Comparison of ENCODE assay signal across 25 cellular contexts in the genomic region with DNA sequence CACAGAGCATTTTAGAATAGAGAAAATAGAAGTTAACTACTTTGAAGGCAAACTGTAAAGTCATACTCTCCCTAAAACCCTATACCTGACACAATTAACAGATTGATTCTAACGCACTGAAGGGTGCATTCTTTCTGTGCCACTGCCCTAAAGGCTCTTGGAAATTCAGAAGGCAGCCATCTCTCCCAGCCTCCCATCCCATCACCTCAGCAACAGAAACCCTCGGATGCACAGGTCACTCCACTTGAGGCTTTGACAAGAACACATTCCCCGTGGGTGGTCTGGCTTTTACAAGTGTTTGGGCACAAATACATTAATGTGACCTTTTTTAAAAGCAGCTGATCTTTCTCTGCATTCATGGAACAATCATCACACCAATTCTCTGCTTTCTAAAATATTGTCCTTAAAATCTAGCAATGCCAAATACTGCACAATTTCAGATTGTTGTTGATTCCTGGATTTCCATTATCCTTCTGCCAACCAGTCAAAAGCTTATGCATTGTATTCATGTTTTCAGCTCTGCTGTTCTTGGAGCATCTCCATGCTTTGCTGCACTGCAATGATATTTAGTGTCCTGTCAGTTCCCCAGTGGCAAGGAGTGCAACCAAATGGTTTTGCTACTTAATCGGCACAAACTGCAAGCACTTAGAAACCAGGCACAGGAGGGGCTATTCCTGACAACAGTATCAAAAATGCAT.
DNase-seq lines count a peak whose midpoint lies in the region; ATAC-seq and TF ChIP-seq lines count a peak whose summit lies in the region.
"Had no signal": no experiment of that assay in that cellular context is flagged by ENCODE, and none has a peak within 500 bp of the region (broad histone marks: within the 10 kb centered on the region; RNA-seq: fewer than 3 reads in every experiment).

No MANE protein-coding gene starts in this region.

- POLR2A ChIA-PET in HEK293T (lab: Yijun Ruan, JAX): no interaction called here

- H3K23ac ChIP-seq in mesendoderm (ENCODE audit: low read length): no peak overlapping the region

- no peak overlapping the region for H2BK120ac ChIP-seq in mesendoderm (ENCODE audit: low read depth, low read length)

- H3K18ac ChIP-seq in mesendoderm (ENCODE audit: low read length): no peak overlapping the region

- H4K5ac ChIP-seq in mesendoderm (ENCODE audit: low read length): no peak overlapping the region

- H3K56ac ChIP-seq in mesendoderm (ENCODE audit: low read length): no peak overlapping the region

- H3K4me3 Mint-ChIP-seq in activated CD4-positive, alpha-beta T cell treated with anti-CD3 and anti-CD28 coated beads, Interleukin-2, amount 10 ng/mL, durations not matched to agents 24 days and 14 days: no peak overlapping the region
- H3K4me3 Mint-ChIP-seq: activated CD4-positive, alpha-beta T cell treated with anti-CD3 and anti-CD28 coated beads, Interleukin-2, amount 10 ng/mL, durations not matched to agents 7 days and 5 days; CD4-positive, alpha-beta T cell; nephron progenitor cell; stimulated activated naive B cell treated with anti-CD40 and anti-IgM and Interleukin-4, amounts not matched to agents 10 μg/mL and 1 μg/mL and 100 μg/mL, for 72 hours; T-helper 2 cell treated with Interferon-gamma antibody and Interleukin-4, amounts not matched to agents 5 μg/mL and 100 μg/mL, for 36 hours had no signal

- H3K4ac ChIP-seq in mesendoderm (ENCODE audit: low read depth, low read length): no peak overlapping the region

- no peak overlapping the region for H3K27ac Mint-ChIP-seq in activated CD4-positive, alpha-beta T cell treated with anti-CD3 and anti-CD28 coated beads, Interleukin-2, amount 10 ng/mL, durations not matched to agents 24 days and 14 days
- H3K27ac Mint-ChIP-seq: activated CD4-positive, alpha-beta T cell treated with anti-CD3 and anti-CD28 coated beads, Interleukin-2, amount 10 ng/mL, durations not matched to agents 7 days and 5 days; CD4-positive, alpha-beta T cell; nephron progenitor cell; stimulated activated naive B cell treated with anti-CD40 and anti-IgM and Interleukin-4, amounts not matched to agents 10 μg/mL and 1 μg/mL and 100 μg/mL, for 72 hours; T-helper 2 cell treated with Interferon-gamma antibody and Interleukin-4, amounts not matched to agents 5 μg/mL and 100 μg/mL, for 36 hours had no signal

- no peaks in the 10 kb centered on the region for H3K9me3 Mint-ChIP-seq in activated CD4-positive, alpha-beta T cell treated with anti-CD3 and anti-CD28 coated beads, Interleukin-2, amount 10 ng/mL, durations not matched to agents 24 days and 14 days
- H3K9me3 Mint-ChIP-seq: activated CD4-positive, alpha-beta T cell treated with anti-CD3 and anti-CD28 coated beads, Interleukin-2, amount 10 ng/mL, durations not matched to agents 7 days and 5 days; CD4-positive, alpha-beta T cell; nephron progenitor cell; stimulated activated naive B cell treated with anti-CD40 and anti-IgM and Interleukin-4, amounts not matched to agents 10 μg/mL and 1 μg/mL and 100 μg/mL, for 72 hours; T-helper 2 cell treated with Interferon-gamma antibody and Interleukin-4, amounts not matched to agents 5 μg/mL and 100 μg/mL, for 36 hours had no signal

- H3K27me3 Mint-ChIP-seq in activated CD4-positive, alpha-beta T cell treated with anti-CD3 and anti-CD28 coated beads, Interleukin-2, amount 10 ng/mL, durations not matched to agents 24 days and 14 days: no peaks in the 10 kb centered on the region

- WGBS in mesendoderm (ENCODE audit: extremely low coverage, insufficient coverage, low lambda C conversion rate): no CpG with 5 or more reads among the region's 4 CpGs

- H3K27ac ChIP-seq in right atrium auricular region (no peak overlapping the region), mesendoderm (ENCODE audit: low read depth, low read length) (no peak overlapping the region)
- H3K27ac ChIP-seq: body of pancreas, suprapubic skin, VCaP had no signal

- no peak overlapping the region for H2AK5ac ChIP-seq in mesendoderm (ENCODE audit: low read length)

- no peaks in the 10 kb centered on the region for H3K9me3 ChIP-seq in right atrium auricular region
- H3K9me3 ChIP-seq: body of pancreas, suprapubic skin had no signal

- H3K36me3 ChIP-seq in right atrium auricular region (no peaks in the 10 kb centered on the region), mesendoderm (ENCODE audit: control insufficient read depth, insufficient read depth, low read length) (no peaks in the 10 kb centered on the region)
- H3K36me3 ChIP-seq: suprapubic skin had no signal

- ATAC-seq in Right ventricle myocardium superior (ENCODE audit: poor library complexity): peak; percentile 43
- ATAC-seq: body of pancreas; PC-3; Right ventricle myocardium inferior; stimulated activated naive B cell treated with anti-CD40 and anti-IgM and Interleukin-4, amounts not matched to agents 10 μg/mL and 1 μg/mL and 100 μg/mL, for 72 hours had no signal

- H3K79me1 ChIP-seq in mesendoderm (ENCODE audit: low read length): no peaks in the 10 kb centered on the region

- no peak overlapping the region for H3K4me2 ChIP-seq in mesendoderm (ENCODE audit: low read length)

- H3K4me1 Mint-ChIP-seq in activated CD4-positive, alpha-beta T cell treated with anti-CD3 and anti-CD28 coated beads, Interleukin-2, amount 10 ng/mL, durations not matched to agents 24 days and 14 days: no peaks in the 10 kb centered on the region
- H3K4me1 Mint-ChIP-seq: activated CD4-positive, alpha-beta T cell treated with anti-CD3 and anti-CD28 coated beads, Interleukin-2, amount 10 ng/mL, durations not matched to agents 7 days and 5 days had no signal

- no peaks in the 10 kb centered on the region for H3K27me3 ChIP-seq in right atrium auricular region
- no peaks in the 10 kb centered on the region for H3K27me3 ChIP-seq in mesendoderm (ENCODE audit: insufficient read depth, low read length, poor library complexity)
- H3K27me3 ChIP-seq: body of pancreas, suprapubic skin had no signal

- no peaks in the 10 kb centered on the region for H3K79me2 ChIP-seq in mesendoderm (ENCODE audit: control insufficient read depth, insufficient read depth, low read length)

- H2BK15ac ChIP-seq in mesendoderm (replicated peaks; ENCODE audit: low read depth): no peak overlapping the region

- H3K9ac ChIP-seq in mesendoderm (ENCODE audit: low read length): no peak overlapping the region

- no peak overlapping the region for H2BK5ac ChIP-seq in mesendoderm (ENCODE audit: low read length)

- no peak overlapping the region for H4K8ac ChIP-seq in mesendoderm (ENCODE audit: low read depth, low read length)

- CTCF ChIA-PET in HEK293T (lab: Yijun Ruan, JAX): no interaction called here

- H3K36me3 Mint-ChIP-seq in activated CD4-positive, alpha-beta T cell treated with anti-CD3 and anti-CD28 coated beads, Interleukin-2, amount 10 ng/mL, durations not matched to agents 24 days and 14 days (ENCODE audit: low read depth): no peaks in the 10 kb centered on the region
- H3K36me3 Mint-ChIP-seq: stimulated activated naive B cell treated with anti-CD40 and anti-IgM and Interleukin-4, amounts not matched to agents 10 μg/mL and 1 μg/mL and 100 μg/mL, for 72 hours had no signal

- TF ChIP-seq CTCF in right atrium auricular region (IDR thresholded peaks at IDR 0.05): no peak

- intact Hi-C loops in Right ventricle myocardium superior (cut with DNase I): no loop called here
- intact Hi-C loops in activated CD4-positive, alpha-beta T cell treated with anti-CD3 and anti-CD28 coated beads, Interleukin-2, amount 10 ng/mL, durations not matched to agents 24 days and 14 days (cut with micrococcal nuclease): no loop called here

- H3K4me1 ChIP-seq in right atrium auricular region: no peaks in the 10 kb centered on the region
- H3K4me1 ChIP-seq in mesendoderm (ENCODE audit: control insufficient read depth, low read depth, low read length): peaks cover 2% of the 10 kb centered on the region
- H3K4me1 ChIP-seq: body of pancreas, suprapubic skin had no signal

- DNase-seq in Right ventricle myocardium superior (no peak), right atrium auricular region (ENCODE audit: low spot score) (no peak), cerebellar cortex (ENCODE audit: low spot score) (peak; percentile 56), mesendoderm (peak; percentile 57), HEK293T (ENCODE audit: extremely low spot score) (no peak), NCI-H2196 (lab: John Stamatoyannopoulos, UW; ENCODE audit: unreplicated experiment) (no peak), NCI-H446 (lab: John Stamatoyannopoulos, UW) (no peak)
- no peak for DNase-seq in activated CD4-positive, alpha-beta T cell treated with anti-CD3 and anti-CD28 coated beads, Interleukin-2, amount 10 ng/mL, durations not matched to agents 24 days and 14 days
- DNase-seq: activated CD4-positive, alpha-beta T cell treated with anti-CD3 and anti-CD28 coated beads, Interleukin-2, amount 10 ng/mL, durations not matched to agents 7 days and 5 days; activated naive CD4-positive, alpha-beta T cell; activated T-cell treated with anti-CD3 and anti-CD28 coated beads, Interleukin-2, amount 50 U/mL, for 48 hours; body of pancreas; CD4-positive, alpha-beta T cell; effector CD8-positive, alpha-beta T cell; NCI-H1092 treated with DMSO at 0.1 percent for 48 hours; NCI-H1930; NCI-H774; nephron progenitor cell; stimulated activated naive B cell treated with anti-CD40 and anti-IgM and Interleukin-4, amounts not matched to agents 10 μg/mL and 1 μg/mL and 100 μg/mL, for 72 hours had no signal

- H3K4me3 ChIP-seq in right atrium auricular region: no peak overlapping the region
- H3K4me3 ChIP-seq in mesendoderm (ENCODE audit: low read length): no peak overlapping the region
- H3K4me3 ChIP-seq: body of pancreas, lung, suprapubic skin had no signal

TF ChIP-seq in HEK293T, 16 proteins besides CTCF, POLR2A, EP300 and RAD21:
- no peak for TF ChIP-seq ELF4 (IDR thresholded peaks at IDR 0.05)
- TF ChIP-seq FOXA1 (IDR thresholded peaks at IDR 0.05): no peak
- TF ChIP-seq BHLHE40 (IDR thresholded peaks at IDR 0.05; ENCODE audit: borderline replicate concordance): no peak
- TF ChIP-seq LEF1 (IDR thresholded peaks at IDR 0.05; ENCODE audit: borderline replicate concordance): no peak
- TF ChIP-seq FOXM1 (IDR thresholded peaks at IDR 0.05; ENCODE audit: borderline replicate concordance): no peak
- no peak for TF ChIP-seq TARDBP (IDR thresholded peaks at IDR 0.05)
- TF ChIP-seq ZNF384 (IDR thresholded peaks at IDR 0.05): no peak
- TF ChIP-seq SUZ12 (IDR thresholded peaks at IDR 0.05): no peak
- no peak for TF ChIP-seq HDGF (IDR thresholded peaks at IDR 0.05; ENCODE audit: borderline replicate concordance)
- no peak for TF ChIP-seq FOXK2 (IDR thresholded peaks at IDR 0.05)
- TF ChIP-seq L3MBTL2 (conservative IDR thresholded peaks at IDR 0.05): no peak
- TF ChIP-seq ARNT (IDR thresholded peaks at IDR 0.05): no peak

Comparison
In these comparisons a context has a peak if more than half of its experiments do, and no peak if none do; other contexts are left out.
1. DNase-seq: peak in cerebellar cortex (single experiment) and mesendoderm (single experiment); none in Right ventricle myocardium superior (single experiment), right atrium auricular region (single experiment), HEK293T (single experiment), NCI-H2196 (single experiment), activated CD4-positive, alpha-beta T cell treated with anti-CD3 and anti-CD28 coated beads, Interleukin-2, amount 10 ng/mL, durations not matched to agents 24 days and 14 days (single experiment) and NCI-H446 (0 of 2).